17 cellular contexts compared by ENCODE assay signal in genomic region chr5:176608142-176608705, GRCh38. TPM values are rescaled to one million over a fixed set of nuclear protein-coding genes. Genes with fewer than 3 reads are reported as not detected.
DNase-seq lines count a peak whose midpoint lies in the region; ATAC-seq, FAIRE-seq and TF ChIP-seq lines count a peak whose summit lies in the region.
"Had no signal": no experiment of that assay in that cellular context is flagged by ENCODE, and none has a peak within 500 bp of the region (broad histone marks: within the 10 kb centered on the region; RNA-seq: fewer than 3 reads in every experiment).

No MANE protein-coding gene starts in this region.

- no peaks in the 10 kb centered on the region for H3K9me3 Mint-ChIP-seq in T-helper 2 cell treated with Interferon-gamma antibody and Interleukin-4, amounts not matched to agents 5 μg/mL and 100 μg/mL, for 36 hours
- H3K9me3 Mint-ChIP-seq in nephron, result no peaks in the 10 kb centered on the region

- H3K4me1 Mint-ChIP-seq in T-helper 2 cell treated with Interferon-gamma antibody and Interleukin-4, amounts not matched to agents 5 μg/mL and 100 μg/mL, for 36 hours (ENCODE audit: low read depth), result peaks cover 6% of the 10 kb centered on the region
- H3K4me1 Mint-ChIP-seq in nephron, result peaks cover 7% of the 10 kb centered on the region

- H3K4me1 ChIP-seq in HEK293 (ENCODE audit: control insufficient read depth, insufficient read depth, low read length) (no peaks in the 10 kb centered on the region), K562 (replicated peaks in 1 of 2; ENCODE audit: control insufficient read depth in 2 of 2, insufficient read depth in 2 of 2, low read length in 2 of 2) (peaks cover 23 to 30% of the 10 kb centered on the region in 2 experiments; a peak in 4 of 5 replicates)

- no peak overlapping the region for H2AFZ ChIP-seq in K562 (ENCODE audit: low read depth, low read length)

- H3K9me3 ChIP-seq in HEK293 (ENCODE audit: control insufficient read depth, insufficient read depth, low read depth, low read length) (no peaks in the 10 kb centered on the region), K562 (replicated peaks; ENCODE audit: control insufficient read depth, insufficient read depth, low read depth, low read length) (no peaks in the 10 kb centered on the region)
- H3K9me3 ChIP-seq: left lung, sigmoid colon had no signal

- TSS peak; percentile 50 for BruUV-seq in K562 (replicated peaks; lab: Mats Ljungman, UMichigan)

- 72% methylated on average over 4 of the region's 4 CpGs for whole genome bisulfite sequencing in K562 (ENCODE audit: insufficient coverage, low coverage, missing lambda C conversion rate)

- in situ Hi-C loops in K562 (cut with MboI), result no loop called here

- ATAC-seq in K562 (no peak), GM21381 (IDR thresholded peaks at IDR 0.05; ENCODE audit: unreplicated experiment) (no peak)
- ATAC-seq: left lung had no signal

- no peak for DNase-seq in T-helper 2 cell treated with Interferon-gamma antibody and Interleukin-4, amounts not matched to agents 5 μg/mL and 100 μg/mL, for 36 hours (ENCODE audit: low spot score)
- DNase-seq in T-helper 2 cell, result no peak
- DNase-seq in K562 (ENCODE audit: extremely low read depth in 1 of 4, low spot score in 3 of 4), result no peak
- no peak for DNase-seq in middle frontal gyrus (ENCODE audit: extremely low spot score, low spot score)
- DNase-seq in hypothalamus (lab: John Stamatoyannopoulos, UW), result no peak
- DNase-seq: 8988T; left lung; MV-4-11; SIG-M5; sigmoid colon; stimulated activated CD4-positive, alpha-beta T cell treated with anti-CD3 and anti-CD28 coated beads, Interleukin-2, amount 100 ng/mL, for 48 hours had no signal

- no peak overlapping the region for H3K27ac ChIP-seq in HEK293 (ENCODE audit: extremely low read depth, low read depth, low read length)
- no peak overlapping the region for H3K27ac ChIP-seq in K562 (ENCODE audit: extremely low read depth, low read depth, low read length)
- H3K27ac ChIP-seq: left lung, sigmoid colon had no signal

- H3K27me3 ChIP-seq in K562 (ENCODE audit: control insufficient read depth in 2 of 2, insufficient read depth in 2 of 2, low read length in 2 of 2), result peaks cover 0 to 6% of the 10 kb centered on the region in 2 experiments; a peak in 1 of 5 replicates

- H3K36me3 Mint-ChIP-seq in T-helper 2 cell treated with Interferon-gamma antibody and Interleukin-4, amounts not matched to agents 5 μg/mL and 100 μg/mL, for 36 hours (ENCODE audit: low read depth), result no peaks in the 10 kb centered on the region
- no peaks in the 10 kb centered on the region for H3K36me3 Mint-ChIP-seq in nephron (ENCODE audit: low read depth)

- no peak for FAIRE-seq in K562 (lab: Jason Lieb, UNC)
- FAIRE-seq: GM19239 had no signal

- peak overlapping the region; percentile 88 for H3K4me3 Mint-ChIP-seq in T-helper 2 cell treated with Interferon-gamma antibody and Interleukin-4, amounts not matched to agents 5 μg/mL and 100 μg/mL, for 36 hours
- H3K4me3 Mint-ChIP-seq in nephron, result peak overlapping the region; percentile 85 to 91 (median 86)

- peaks cover 9% of the 10 kb centered on the region for H3K9me1 ChIP-seq in K562 (ENCODE audit: control insufficient read depth, insufficient read depth, low read length)

- no peak for TF ChIP-seq POLR2A in K562 (conservative IDR thresholded peaks at IDR 0.05)

- peak overlapping the region in 1 of 2 experiments; percentile 90; a peak in 1 of 4 replicates for H3K9ac ChIP-seq in K562 (ENCODE audit: insufficient read depth in 1 of 2, low read depth in 2 of 2, low read length in 2 of 2)

- TF ChIP-seq CTCF in HEK293 (tag by site-specific recombination; IDR thresholded peaks at IDR 0.05) (no peak), K562 (IDR thresholded peaks at IDR 0.05 in 2 of 3, conservative IDR thresholded peaks at IDR 0.05 in 1 of 3; ENCODE audit: insufficient read depth in 2 of 3, low read depth in 1 of 3, low read length in 3 of 3) (no peak), nephron (IDR thresholded peaks at IDR 0.05; ENCODE audit: unreplicated experiment in 3 of 3) (no peak)

- no peak overlapping the region for H3K4me2 ChIP-seq in K562 (ENCODE audit: insufficient read depth, low read length)

- TF ChIP-seq RAD21 in K562 (CRISPR knock-in tag; conservative IDR thresholded peaks at IDR 0.05 in 1 of 2, IDR thresholded peaks at IDR 0.05 in 1 of 2), result no peak

- peaks cover 33% of the 10 kb centered on the region for H3K27me3 Mint-ChIP-seq in T-helper 2 cell treated with Interferon-gamma antibody and Interleukin-4, amounts not matched to agents 5 μg/mL and 100 μg/mL, for 36 hours (ENCODE audit: low read depth)
- H3K27me3 Mint-ChIP-seq in nephron (ENCODE audit: low read depth), result peaks cover 31% of the 10 kb centered on the region

- intact Hi-C loops in K562 (cut with micrococcal nuclease), result no loop called here

- POLR2A ChIA-PET in HEK293 (lab: Yijun Ruan, JAX), result no interaction called here
- POLR2A ChIA-PET in K562 (lab: Yijun Ruan, JAX), result interaction anchor here (0.6 to 0.9 kb wide), 3 partner anchors 12 to 45 kb away, joined by 3 to 4 read pairs (median 3); no protein-coding TSS in a partner anchor

- CTCF ChIA-PET in HEK293 (lab: Yijun Ruan, JAX) (interaction anchor here (0.7 kb wide), 1 partner anchor 64 kb away, joined by 3 read pairs; no protein-coding TSS in a partner anchor), K562 (lab: Yijun Ruan, JAX; ENCODE audit: low intra/inter-chr PET ratio) (no interaction called here)

- no peak overlapping the region for H3K27ac Mint-ChIP-seq in T-helper 2 cell treated with Interferon-gamma antibody and Interleukin-4, amounts not matched to agents 5 μg/mL and 100 μg/mL, for 36 hours
- no peak overlapping the region for H3K27ac Mint-ChIP-seq in nephron

- no peaks in the 10 kb centered on the region for H3K36me3 ChIP-seq in HEK293 (ENCODE audit: control insufficient read depth in 2 of 2, insufficient read depth in 1 of 2, low read length in 2 of 2)
- peaks cover 3% of the 10 kb centered on the region; the same call in 2 of the 3 replicates for H3K36me3 ChIP-seq in K562 (ENCODE audit: control insufficient read depth, insufficient read depth, low read length)
- H3K36me3 ChIP-seq: left lung, sigmoid colon had no signal

- H3K79me2 ChIP-seq in K562 (ENCODE audit: control insufficient read depth, insufficient read depth, low read length), result peaks cover 2% of the 10 kb centered on the region; the same call in 1 of the 3 replicates

- no peak overlapping the region for H3K4me3 ChIP-seq in HEK293 (ENCODE audit: low read depth, low read length)
- no peak overlapping the region for H3K4me3 ChIP-seq in K562
- H3K4me3 ChIP-seq: left lung, sigmoid colon had no signal

- H4K20me1 ChIP-seq in K562 (replicated peaks; ENCODE audit: control insufficient read depth, insufficient read depth, low read length), result peaks cover 34% of the 10 kb centered on the region

- no peak for TF ChIP-seq EP300 in K562 (IDR thresholded peaks at IDR 0.05; ENCODE audit: low read length)

RNA-seq across cellular contexts. Expression of gene GPRIN1, which starts 1.7 kb away (rescaled TPM):
- 4.6 and 13.9 TPM in 2 replicates for total RNA-seq in K562 (2011; cell fraction: chromatin; rRNA removed; ENCODE audit: low replicate concordance)
- total RNA-seq in K562 (2011; cell fraction: nucleolus; rRNA removed), result 5.5 and 8.2 TPM in 2 replicates
- total RNA-seq in K562 (2011; cell fraction: nucleoplasm; rRNA removed), result 3.7 and 4.8 TPM in 2 replicates
- total RNA-seq in K562 (2014; rRNA removed) (8.8 and 10.4 TPM in 2 replicates), K562 (2014; rRNA removed; fragmentation: Illumina TruSeq; extraction: Trizol) (3.9 and 4.6 TPM in 2 replicates), K562 (2015; rRNA removed; fragmentation: Illumina TruSeq; extraction: Trizol) (4.4 and 4.7 TPM in 2 replicates), K562 (2021) (10.7 and 11.6 TPM in 2 replicates)
- polyA plus RNA-seq in K562 (2011; rRNA removed) (3.3 and 4.0 TPM in 2 replicates), K562 (2014; fragmentation: Illumina TruSeq; extraction: Trizol) (4.8 and 6.3 TPM in 2 replicates), K562 (2014; fragmentation: Nextera tagmentation; extraction: Ambion mirVana) (under 1 TPM; 0.15 to 0.22 TPM), K562 (2014; rRNA removed) (5.1 and 5.8 TPM in 2 replicates)
- polyA plus RNA-seq in K562 (2011; cell fraction: cytosol; rRNA removed), result 1.5 and 6.8 TPM in 2 replicates
- polyA plus RNA-seq in K562 (2011; cell fraction: nucleus; rRNA removed), result 1.5 and 3.7 TPM in 2 replicates
- 3.5 and 4.6 TPM in 2 replicates for polyA plus RNA-seq in K562 (2012)
- polyA minus RNA-seq in K562 (2011; rRNA and poly(A)+ RNA removed), result 3.8 and 5.3 TPM in 2 replicates
- 6.5 and 7.2 TPM in 2 replicates for polyA minus RNA-seq in K562 (2011; cell fraction: cytosol; rRNA and poly(A)+ RNA removed)
- 2.0 and 2.7 TPM in 2 replicates for polyA minus RNA-seq in K562 (2011; cell fraction: nucleus; rRNA and poly(A)+ RNA removed)

RNA-seq across cellular contexts. Expression of gene SNCB, which starts 22.1 kb away (rescaled TPM):
- total RNA-seq in K562 (2011; cell fraction: chromatin; rRNA removed; ENCODE audit: low replicate concordance), result not detected in 2 replicates
- total RNA-seq in K562 (2011; cell fraction: nucleolus; rRNA removed), result not detected in 2 replicates
- not detected in 2 replicates for total RNA-seq in K562 (2011; cell fraction: nucleoplasm; rRNA removed)
- total RNA-seq in K562 (2014; rRNA removed) (0.29 TPM in 1 of 2 replicates, not detected in the other), K562 (2014; rRNA removed; fragmentation: Illumina TruSeq; extraction: Trizol) (not detected in 2 replicates), K562 (2015; rRNA removed; fragmentation: Illumina TruSeq; extraction: Trizol) (not detected in 2 replicates), K562 (2021) (not detected in 2 replicates)
- polyA plus RNA-seq in K562 (2011; rRNA removed) (0.11 TPM in 1 of 2 replicates, not detected in the other), K562 (2014; fragmentation: Illumina TruSeq; extraction: Trizol) (not detected in 2 replicates), K562 (2014; fragmentation: Nextera tagmentation; extraction: Ambion mirVana) (not detected), K562 (2014; rRNA removed) (not detected in 2 replicates)
- polyA plus RNA-seq in K562 (2011; cell fraction: cytosol; rRNA removed), result 0.13 TPM in 1 of 2 replicates, not detected in the other
- polyA plus RNA-seq in K562 (2011; cell fraction: nucleus; rRNA removed), result 0.11 TPM in 2 replicates
- polyA plus RNA-seq in K562 (2012), result not detected in 2 replicates
- not detected in 2 replicates for polyA minus RNA-seq in K562 (2011; rRNA and poly(A)+ RNA removed)
- not detected in 2 replicates for polyA minus RNA-seq in K562 (2011; cell fraction: cytosol; rRNA and poly(A)+ RNA removed)
- polyA minus RNA-seq in K562 (2011; cell fraction: nucleus; rRNA and poly(A)+ RNA removed), result not detected in 2 replicates
- total RNA-seq: activated CD8-positive, alpha-beta memory T cell treated with anti-CD3 and anti-CD28 coated beads for 36 hours; left lung; ureter had no signal

RNA-seq across cellular contexts. Expression of gene EIF4E1B, which starts 22.3 kb away (rescaled TPM):
- total RNA-seq in K562 (2011; cell fraction: chromatin; rRNA removed; ENCODE audit: low replicate concordance), result not detected in 2 replicates
- not detected in 2 replicates for total RNA-seq in K562 (2011; cell fraction: nucleolus; rRNA removed)
- not detected in 2 replicates for total RNA-seq in K562 (2011; cell fraction: nucleoplasm; rRNA removed)
- total RNA-seq in K562 (2014; rRNA removed) (not detected in 2 replicates), K562 (2014; rRNA removed; fragmentation: Illumina TruSeq; extraction: Trizol) (not detected in 2 replicates), K562 (2015; rRNA removed; fragmentation: Illumina TruSeq; extraction: Trizol) (not detected in 2 replicates), K562 (2021) (not detected in 2 replicates)
- polyA plus RNA-seq in K562 (2011; rRNA removed) (0.04 TPM in 1 of 2 replicates, not detected in the other), K562 (2014; fragmentation: Illumina TruSeq; extraction: Trizol) (not detected in 2 replicates), K562 (2014; fragmentation: Nextera tagmentation; extraction: Ambion mirVana) (not detected), K562 (2014; rRNA removed) (not detected in 2 replicates)
- polyA plus RNA-seq in K562 (2011; cell fraction: cytosol; rRNA removed), result not detected in 2 replicates
- 0.20 TPM in 1 of 2 replicates, not detected in the other for polyA plus RNA-seq in K562 (2011; cell fraction: nucleus; rRNA removed)
- not detected in 2 replicates for polyA plus RNA-seq in K562 (2012)
- not detected in 2 replicates for polyA minus RNA-seq in K562 (2011; rRNA and poly(A)+ RNA removed)
- not detected in 2 replicates for polyA minus RNA-seq in K562 (2011; cell fraction: cytosol; rRNA and poly(A)+ RNA removed)
- not detected in 2 replicates for polyA minus RNA-seq in K562 (2011; cell fraction: nucleus; rRNA and poly(A)+ RNA removed)
- total RNA-seq: activated CD8-positive, alpha-beta memory T cell treated with anti-CD3 and anti-CD28 coated beads for 36 hours; left lung; ureter had no signal
- polyA plus RNA-seq: sigmoid colon had no signal

RNA-seq across cellular contexts. Expression of gene TSPAN17, which starts 39.1 kb away (rescaled TPM):
- total RNA-seq in K562 (2011; cell fraction: chromatin; rRNA removed; ENCODE audit: low replicate concordance), result 52.6 and 123 TPM in 2 replicates
- total RNA-seq in K562 (2011; cell fraction: nucleolus; rRNA removed), result 102 and 110 TPM in 2 replicates
- 84.3 and 103 TPM in 2 replicates for total RNA-seq in K562 (2011; cell fraction: nucleoplasm; rRNA removed)
- total RNA-seq in K562 (2014; rRNA removed), result 31.6 and 43.8 TPM in 2 replicates
- total RNA-seq in K562 (2014; rRNA removed; fragmentation: Illumina TruSeq; extraction: Trizol), result 28.2 and 30.4 TPM in 2 replicates
- 33.5 and 34.5 TPM in 2 replicates for total RNA-seq in K562 (2015; rRNA removed; fragmentation: Illumina TruSeq; extraction: Trizol)
- 53.3 and 58.3 TPM in 2 replicates for total RNA-seq in K562 (2021)
- 38.7 and 44.3 TPM in 2 replicates for polyA plus RNA-seq in K562 (2011; rRNA removed)
- 43.2 and 65.5 TPM in 2 replicates for polyA plus RNA-seq in K562 (2011; cell fraction: cytosol; rRNA removed)
- 114 and 153 TPM in 2 replicates for polyA plus RNA-seq in K562 (2011; cell fraction: nucleus; rRNA removed)
- 36.7 and 36.8 TPM in 2 replicates for polyA plus RNA-seq in K562 (2012)
- polyA plus RNA-seq in K562 (2014; fragmentation: Illumina TruSeq; extraction: Trizol), result 49.9 and 51.9 TPM in 2 replicates
- polyA plus RNA-seq in K562 (2014; fragmentation: Nextera tagmentation; extraction: Ambion mirVana), result 1 to 10 TPM in 1 of 2 experiments, under 1 TPM in 1; 0.73 to 2.9 TPM
- 43.3 and 58.6 TPM in 2 replicates for polyA plus RNA-seq in K562 (2014; rRNA removed)
- polyA minus RNA-seq in K562 (2011; rRNA and poly(A)+ RNA removed), result 24.3 and 45.7 TPM in 2 replicates
- polyA minus RNA-seq in K562 (2011; cell fraction: cytosol; rRNA and poly(A)+ RNA removed), result 30.5 and 31.3 TPM in 2 replicates
- polyA minus RNA-seq in K562 (2011; cell fraction: nucleus; rRNA and poly(A)+ RNA removed), result 18.9 and 21.5 TPM in 2 replicates

RNA-seq across cellular contexts. Expression of gene CDHR2, which starts 59.1 kb away (rescaled TPM):
- total RNA-seq in K562 (2011; cell fraction: chromatin; rRNA removed; ENCODE audit: low replicate concordance), result 1.0 TPM in 1 of 2 replicates, not detected in the other
- total RNA-seq in K562 (2011; cell fraction: nucleolus; rRNA removed), result 0.13 and 0.17 TPM in 2 replicates
- 0.15 TPM in 1 of 2 replicates, not detected in the other for total RNA-seq in K562 (2011; cell fraction: nucleoplasm; rRNA removed)
- total RNA-seq in K562 (2014; rRNA removed) (0.04 and 0.09 TPM in 2 replicates), K562 (2014; rRNA removed; fragmentation: Illumina TruSeq; extraction: Trizol) (0.10 and 0.18 TPM in 2 replicates), K562 (2015; rRNA removed; fragmentation: Illumina TruSeq; extraction: Trizol) (0.22 and 0.23 TPM in 2 replicates), K562 (2021) (0.36 and 0.62 TPM in 2 replicates)
- polyA plus RNA-seq in K562 (2011; rRNA removed) (0.01 TPM in 1 of 2 replicates, not detected in the other), K562 (2014; fragmentation: Illumina TruSeq; extraction: Trizol) (0.01 and 0.04 TPM in 2 replicates), K562 (2014; fragmentation: Nextera tagmentation; extraction: Ambion mirVana) (not detected), K562 (2014; rRNA removed) (0.03 TPM in 1 of 2 replicates, not detected in the other)
- polyA plus RNA-seq in K562 (2011; cell fraction: cytosol; rRNA removed), result not detected in 2 replicates
- polyA plus RNA-seq in K562 (2011; cell fraction: nucleus; rRNA removed), result 0.06 and 0.18 TPM in 2 replicates
- polyA plus RNA-seq in K562 (2012), result 0.07 and 0.42 TPM in 2 replicates
- polyA minus RNA-seq in K562 (2011; rRNA and poly(A)+ RNA removed), result not detected in 2 replicates
- polyA minus RNA-seq in K562 (2011; cell fraction: cytosol; rRNA and poly(A)+ RNA removed), result 0.67 TPM in 1 of 2 replicates, not detected in the other
- 0.27 and 0.33 TPM in 2 replicates for polyA minus RNA-seq in K562 (2011; cell fraction: nucleus; rRNA and poly(A)+ RNA removed)
- total RNA-seq: ureter had no signal
